ENCODE assay signal across 1 cellular context in genomic region chr5:168182269-168182668, GRCh38.
TF ChIP-seq lines count a peak whose summit lies in the region.

No MANE protein-coding gene starts in this region.

TF ChIP-seq in WTC11, 78 proteins besides CTCF, POLR2A, EP300 and RAD21 (continued from another document):
- no peak for TF ChIP-seq HMGXB4 (CRISPR knock-in tag; IDR thresholded peaks at IDR 0.05)
- TF ChIP-seq HMGA2 (CRISPR knock-in tag; IDR thresholded peaks at IDR 0.05), result no peak
- TF ChIP-seq NFYB (CRISPR knock-in tag; conservative IDR thresholded peaks at IDR 0.05; ENCODE audit: low read depth), result no peak
- TF ChIP-seq GABPB1 (CRISPR knock-in tag; IDR thresholded peaks at IDR 0.05), result no peak
- no peak for TF ChIP-seq ZNF281 (CRISPR knock-in tag; IDR thresholded peaks at IDR 0.05)
- no peak for TF ChIP-seq OVOL2 (CRISPR knock-in tag; IDR thresholded peaks at IDR 0.05; ENCODE audit: borderline replicate concordance)
- TF ChIP-seq ZNF263 (CRISPR knock-in tag; IDR thresholded peaks at IDR 0.05; ENCODE audit: low read depth), result no peak
- TF ChIP-seq NR3C1 (CRISPR knock-in tag; conservative IDR thresholded peaks at IDR 0.05; ENCODE audit: low read depth), result no peak
- no peak for TF ChIP-seq ZNF121 (CRISPR knock-in tag; IDR thresholded peaks at IDR 0.05)
- no peak for TF ChIP-seq ZNF423 (CRISPR knock-in tag; IDR thresholded peaks at IDR 0.05)
- TF ChIP-seq PRDM15 (CRISPR knock-in tag; IDR thresholded peaks at IDR 0.05), result no peak
- no peak for TF ChIP-seq JAZF1 (CRISPR knock-in tag; IDR thresholded peaks at IDR 0.05)
- TF ChIP-seq ZNF317 (CRISPR knock-in tag; IDR thresholded peaks at IDR 0.05; ENCODE audit: borderline replicate concordance, low read depth), result no peak
- no peak for TF ChIP-seq ZNF425 (CRISPR knock-in tag; conservative IDR thresholded peaks at IDR 0.05)
- TF ChIP-seq SOX15 (CRISPR knock-in tag; IDR thresholded peaks at IDR 0.05), result no peak
